In genomic region chr3:110106805-110107204, GRCh38 we compare ENCODE assay signal across 24 cellular contexts.
A peak's percentile ranks its signal among the peaks of the same experiment; 100 is the strongest.
DNase-seq lines count a peak whose midpoint lies in the region; TF ChIP-seq lines count a peak whose summit lies in the region.
"Had no signal": no experiment of that assay in that cellular context is flagged by ENCODE, and none has a peak within 500 bp of the region (broad histone marks: within the 10 kb centered on the region; RNA-seq: fewer than 3 reads in every experiment).

No MANE protein-coding gene starts in this region.

- DNase-seq in EL = peak; percentile 25
- peak; percentile 8 for DNase-seq in HS-5 (ENCODE audit: low read depth)
- peak; percentile 23 for DNase-seq in choroid plexus epithelial cell (ENCODE audit: low read depth)
- peak; percentile 49 for DNase-seq in iris pigment epithelial cell (ENCODE audit: low read depth)
- DNase-seq in middle frontal gyrus (ENCODE audit: extremely low spot score, low spot score) = no peak
- DNase-seq in HuH-7.5 (ENCODE audit: low spot score) = no peak
- no peak for DNase-seq in NCI-H2107 (lab: John Stamatoyannopoulos, UW)
- DNase-seq: ACHN; CD4-positive, CD25-positive, alpha-beta regulatory T cell; COR-L47; DMS 273 treated with DMSO at 0.1 percent for 48 hours; DND-41; GF-D8; Karpas-422; NCI-H1048; NCI-H1436; NCI-H1930; NCI-H2171 treated with DMSO at 0.1 percent for 48 hours; NCI-H748 treated with DMSO at 0.1 percent for 48 hours; NK-92 treated with Interleukin-12 subunit alpha and Interleukin-12 subunit beta, amount 100 ng/mL, for 24 hours; Peyer's patch had no signal

- no peak for TF ChIP-seq CTCF in choroid plexus epithelial cell (conservative IDR thresholded peaks at IDR 0.05; ENCODE audit: low read depth, low read length)

- H3K4me3 ChIP-seq in choroid plexus epithelial cell (ENCODE audit: low read depth, low read length) = no peak overlapping the region
- H3K4me3 ChIP-seq: GM12878, GM23338, Peyer's patch, SJSA1 had no signal

Comparison
In these comparisons a context has a peak if more than half of its experiments do, and no peak if none do; other contexts are left out.
1. DNase-seq: peak in EL (single experiment), HS-5 (single experiment), choroid plexus epithelial cell (single experiment) and iris pigment epithelial cell (single experiment); none in middle frontal gyrus (single experiment), HuH-7.5 (single experiment) and NCI-H2107 (single experiment).